ENCODE assay signal across 11 cellular contexts in genomic region chr10:72310636-72311035, GRCh38. TPM values are rescaled to one million over a fixed set of nuclear protein-coding genes. Genes with fewer than 3 reads are reported as not detected.
DNase-seq lines count a peak whose midpoint lies in the region; ATAC-seq and TF ChIP-seq lines count a peak whose summit lies in the region.
"Had no signal": no experiment of that assay in that cellular context is flagged by ENCODE, and none has a peak within 500 bp of the region (broad histone marks: within the 10 kb centered on the region; RNA-seq: fewer than 3 reads in every experiment).

No MANE protein-coding gene starts in this region.

- peak overlapping the region; percentile 96 for H4K91ac ChIP-seq in mesenchymal stem cell (ENCODE audit: low read length)

- no peaks in the 10 kb centered on the region for H3K36me3 ChIP-seq in breast epithelium
- no peaks in the 10 kb centered on the region for H3K36me3 ChIP-seq in mesenchymal stem cell (ENCODE audit: control insufficient read depth in 1 of 2, insufficient read depth in 2 of 2, low read depth in 1 of 2, low read length in 2 of 2)
- no peaks in the 10 kb centered on the region for H3K36me3 ChIP-seq in upper lobe of right lung

- peak overlapping the region; percentile 91 to 93 for H3K18ac ChIP-seq in mesenchymal stem cell (ENCODE audit: low read depth in 1 of 2, low read length in 2 of 2)

- H2BK120ac ChIP-seq in mesenchymal stem cell (ENCODE audit: low read depth, low read length) = peak overlapping the region; percentile 80

- H3K4me3 ChIP-seq in breast epithelium (no peak overlapping the region), mesenchymal stem cell (ENCODE audit: insufficient read depth in 1 of 2, low read depth in 1 of 2, low read length in 2 of 2) (no peak overlapping the region), upper lobe of right lung (no peak overlapping the region)

- H2AFZ ChIP-seq in mesenchymal stem cell (ENCODE audit: low read depth, low read length) = peak overlapping the region; percentile 8

- H3K23ac ChIP-seq in mesenchymal stem cell (ENCODE audit: low read length in 2 of 2) = no peak overlapping the region

- whole genome bisulfite sequencing in mesenchymal stem cell = 96% methylated on average over 4 of the region's 4 CpGs

- no peaks in the 10 kb centered on the region for H3K27me3 ChIP-seq in breast epithelium
- no peaks in the 10 kb centered on the region for H3K27me3 ChIP-seq in mesenchymal stem cell (ENCODE audit: control insufficient read depth in 1 of 2, insufficient read depth in 1 of 2, low read length in 2 of 2)
- no peaks in the 10 kb centered on the region for H3K27me3 ChIP-seq in upper lobe of right lung

- no peak overlapping the region for H2AK5ac ChIP-seq in mesenchymal stem cell (ENCODE audit: low read length, severe bottlenecking)

- no peak for DNase-seq in activated naive CD4-positive, alpha-beta T cell treated with anti-CD3 and anti-CD28 coated beads, Interleukin-2, amount 50 U/mL, for 72 hours (ENCODE audit: low spot score in 2 of 2)
- DNase-seq in activated naive CD4-positive, alpha-beta T cell (lab: John Stamatoyannopoulos, UW) = no peak
- DNase-seq in breast epithelium (ENCODE audit: low spot score in 2 of 2) (no peak), mesenchymal stem cell (peak; percentile 63), upper lobe of right lung (no peak), H4 (ENCODE audit: low spot score) (no peak), NCI-H1048 (lab: John Stamatoyannopoulos, UW) (no peak)
- no peak for DNase-seq in activated CD8-positive, alpha-beta memory T cell treated with anti-CD3 and anti-CD28 coated beads, Interleukin-2, amount 50 U/mL, for 4 hours
- DNase-seq: AML-193, NCI-H2171 had no signal

- intact Hi-C loops in breast epithelium (cut with DNase I; ENCODE audit: low total_unique reads) (no loop called here), upper lobe of right lung (cut with DNase I) (no loop called here)

- H3K79me1 ChIP-seq in mesenchymal stem cell (replicated peaks; ENCODE audit: low read length, poor library complexity, severe bottlenecking) = no peaks in the 10 kb centered on the region

- H3K4me2 ChIP-seq in mesenchymal stem cell (ENCODE audit: low read length, poor library complexity, severe bottlenecking) = no peak overlapping the region

- H4K8ac ChIP-seq in mesenchymal stem cell (ENCODE audit: low read length) = peak overlapping the region; percentile 95

- peaks cover 7 to 14% of the 10 kb centered on the region in 2 donors for H3K4me1 ChIP-seq in breast epithelium
- H3K4me1 ChIP-seq in mesenchymal stem cell (ENCODE audit: control insufficient read depth, insufficient read depth, low read depth, low read length) = peaks cover 20% of the 10 kb centered on the region
- peaks cover 57% of the 10 kb centered on the region for H3K4me1 ChIP-seq in upper lobe of right lung

- H3K27ac ChIP-seq in breast epithelium (peak overlapping the region; percentile 45 to 48), mesenchymal stem cell (ENCODE audit: low read length, poor library complexity, severe bottlenecking) (no peak overlapping the region), upper lobe of right lung (peak overlapping the region; percentile 52)

- no peak overlapping the region for H3K9ac ChIP-seq in mesenchymal stem cell (ENCODE audit: low read length)

- H3K9me3 ChIP-seq in breast epithelium (no peaks in the 10 kb centered on the region), mesenchymal stem cell (ENCODE audit: control insufficient read depth, low read length) (no peaks in the 10 kb centered on the region), upper lobe of right lung (no peaks in the 10 kb centered on the region)

- peak overlapping the region; percentile 89 to 90 for H2BK12ac ChIP-seq in mesenchymal stem cell (ENCODE audit: low read length in 2 of 2)

- H3K9me3 Mint-ChIP-seq in activated naive CD4-positive, alpha-beta T cell treated with anti-CD3 and anti-CD28 coated beads, Interleukin-2, amount 50 U/mL, for 72 hours = no peaks in the 10 kb centered on the region
- H3K9me3 Mint-ChIP-seq: activated naive CD4-positive, alpha-beta T cell treated with anti-CD3 and anti-CD28 coated beads, Interleukin-2, amount 50 U/mL, for 24 hours had no signal

- H3K14ac ChIP-seq in mesenchymal stem cell (ENCODE audit: low read length in 2 of 2) = peak overlapping the region in 1 of 2 experiments; percentile 35

- TF ChIP-seq CTCF in breast epithelium (IDR thresholded peaks at IDR 0.05) (no peak), upper lobe of right lung (IDR thresholded peaks at IDR 0.05) (no peak)

- no peak overlapping the region for H2BK5ac ChIP-seq in mesenchymal stem cell (ENCODE audit: low read depth, low read length, poor library complexity, severe bottlenecking)

- peak overlapping the region; percentile 57 to 89 for H3K4ac ChIP-seq in mesenchymal stem cell (ENCODE audit: low read depth in 1 of 2, low read length in 2 of 2)

- peak overlapping the region; percentile 79 to 96 for H3K27ac Mint-ChIP-seq in activated naive CD4-positive, alpha-beta T cell treated with anti-CD3 and anti-CD28 coated beads, Interleukin-2, amount 50 U/mL, for 72 hours

- H2BK15ac ChIP-seq in mesenchymal stem cell (ENCODE audit: low read depth, poor library complexity, severe bottlenecking) = peak overlapping the region; percentile 99

- ATAC-seq in activated naive CD4-positive, alpha-beta T cell treated with anti-CD3 and anti-CD28 coated beads, Interleukin-2, amount 50 U/mL, for 72 hours = no peak
- peak; percentile 43 for ATAC-seq in upper lobe of right lung

- H3K36me3 Mint-ChIP-seq in activated naive CD4-positive, alpha-beta T cell treated with anti-CD3 and anti-CD28 coated beads, Interleukin-2, amount 50 U/mL, for 72 hours = peaks cover 3 to 5% of the 10 kb centered on the region in 2 donors
- H3K36me3 Mint-ChIP-seq: activated naive CD4-positive, alpha-beta T cell treated with anti-CD3 and anti-CD28 coated beads, Interleukin-2, amount 50 U/mL, for 24 hours had no signal

- no peak for TF ChIP-seq POLR2A in breast epithelium (IDR thresholded peaks at IDR 0.05)

RNA-seq across cellular contexts. Expression of gene DDIT4, which starts 36.9 kb away (rescaled TPM):
- 1,000 to 10,000 TPM; 1,025 to 1,076 TPM for total RNA-seq in activated naive CD4-positive, alpha-beta T cell treated with anti-CD3 and anti-CD28 coated beads, Interleukin-2, amount 50 U/mL, for 72 hours
- total RNA-seq in breast epithelium = 100 to 1,000 TPM; 183 to 555 (median 341) TPM
- polyA plus RNA-seq in mesenchymal stem cell (2013, experiment 1 of 2) = 109 TPM
- polyA plus RNA-seq in mesenchymal stem cell (2013, experiment 2 of 2) = 107 TPM
- 200 TPM for total RNA-seq in upper lobe of right lung
- 227 and 278 TPM in 2 replicates for total RNA-seq in H4 (2014; rRNA removed; shearing (Covaris generic))

RNA-seq across cellular contexts. Expression of gene DNAJB12, which starts 44.1 kb away (rescaled TPM):
- 10 to 100 TPM; 20.7 to 26.6 TPM for total RNA-seq in activated naive CD4-positive, alpha-beta T cell treated with anti-CD3 and anti-CD28 coated beads, Interleukin-2, amount 50 U/mL, for 72 hours
- total RNA-seq in breast epithelium (10 to 100 TPM; 38.4 to 48.1 (median 38.7) TPM), upper lobe of right lung (39.9 TPM)
- 28.6 TPM for polyA plus RNA-seq in mesenchymal stem cell (2013, experiment 1 of 2)
- polyA plus RNA-seq in mesenchymal stem cell (2013, experiment 2 of 2) = 27.7 TPM
- 18.1 and 22.1 TPM in 2 replicates for total RNA-seq in H4 (2014; rRNA removed; shearing (Covaris generic))
